9 cellular contexts compared by ENCODE assay signal in genomic region chr12:77746108-77746507, GRCh38.
DNase-seq lines count a peak whose midpoint lies in the region; ATAC-seq and TF ChIP-seq lines count a peak whose summit lies in the region.
"Had no signal": no experiment of that assay in that cellular context is flagged by ENCODE, and none has a peak within 500 bp of the region (broad histone marks: within the 10 kb centered on the region; RNA-seq: fewer than 3 reads in every experiment).

No MANE protein-coding gene starts in this region.

- peaks cover 4% of the 10 kb centered on the region for H3K9me3 Mint-ChIP-seq in osteocyte (ENCODE audit: unreplicated experiment)
- peaks cover 13 to 21% of the 10 kb centered on the region in 2 donors for H3K9me3 Mint-ChIP-seq in effector memory CD8-positive, alpha-beta T cell

- H3K4me2 ChIP-seq in BLaER1 treated with 17β-estradiol and CSF1 and Interleukin-3, amounts not matched to agents 10 nM and 100 nM, result peak overlapping the region in 6 of 11 experiments; percentile 1 to 26 (median 8); a peak in 6 of 22 replicates
- no peak overlapping the region for H3K4me2 ChIP-seq in neuronal stem cell (ENCODE audit: insufficient read depth, low read length, poor library complexity, severe bottlenecking)

- no peak overlapping the region for H2AK5ac ChIP-seq in neuronal stem cell (ENCODE audit: low read depth, low read length)

- H4K8ac ChIP-seq in neuronal stem cell (ENCODE audit: low read depth, low read length), result no peak overlapping the region

- no peaks in the 10 kb centered on the region for H3K36me3 ChIP-seq in BLaER1 treated with 17β-estradiol and CSF1 and Interleukin-3, amounts not matched to agents 10 nM and 100 nM
- no peaks in the 10 kb centered on the region for H3K36me3 ChIP-seq in neuronal stem cell (replicated peaks in 1 of 2; ENCODE audit: control insufficient read depth in 2 of 2, insufficient read depth in 2 of 2, low read length in 2 of 2)

- no peaks in the 10 kb centered on the region for H3K27me3 ChIP-seq in BLaER1 treated with 17β-estradiol and CSF1 and Interleukin-3, amounts not matched to agents 10 nM and 100 nM
- no peaks in the 10 kb centered on the region for H3K27me3 ChIP-seq in neuronal stem cell (ENCODE audit: control insufficient read depth in 3 of 3, insufficient read depth in 3 of 3, low read depth in 1 of 3, low read length in 3 of 3)

- no peak overlapping the region for H2AFZ ChIP-seq in neuronal stem cell (ENCODE audit: low read length)

- H3K36me3 Mint-ChIP-seq in osteocyte (ENCODE audit: unreplicated experiment), result no peaks in the 10 kb centered on the region
- no peaks in the 10 kb centered on the region for H3K36me3 Mint-ChIP-seq in effector memory CD8-positive, alpha-beta T cell (ENCODE audit: insufficient read depth)

- no peak for TF ChIP-seq CTCF in osteocyte (IDR thresholded peaks at IDR 0.05)

- H3K9ac ChIP-seq in BLaER1 treated with 17β-estradiol and CSF1 and Interleukin-3, amounts not matched to agents 10 nM and 100 nM, result no peak overlapping the region; a peak in 1 of 22 replicates
- no peak overlapping the region for H3K9ac ChIP-seq in neuronal stem cell (ENCODE audit: low read depth, low read length, poor library complexity)

- H2BK5ac ChIP-seq in neuronal stem cell (ENCODE audit: low read length), result no peak overlapping the region

- H3K14ac ChIP-seq in neuronal stem cell (ENCODE audit: low read length), result no peak overlapping the region

- H3K18ac ChIP-seq in neuronal stem cell (ENCODE audit: low read length), result no peak overlapping the region

- H4K20me1 ChIP-seq in BLaER1 treated with 17β-estradiol and CSF1 and Interleukin-3, amounts not matched to agents 10 nM and 100 nM, result no peaks in the 10 kb centered on the region

- peak; percentile 62 for DNase-seq in RPMI7951 (ENCODE audit: low read depth)
- DNase-seq in osteocyte (ENCODE audit: extremely low spot score, unreplicated experiment), result no peak
- DNase-seq in effector memory CD8-positive, alpha-beta T cell, result no peak
- no peak for DNase-seq in LoVo (ENCODE audit: low spot score)
- DNase-seq in neuronal stem cell (ENCODE audit: low spot score), result no peak

- H3K9me3 ChIP-seq in BLaER1 treated with 17β-estradiol and CSF1 and Interleukin-3, amounts not matched to agents 10 nM and 100 nM (replicated peaks in 1 of 11), result no peaks in the 10 kb centered on the region
- no peaks in the 10 kb centered on the region for H3K9me3 ChIP-seq in neuronal stem cell (replicated peaks in 1 of 2; ENCODE audit: control insufficient read depth in 2 of 2, insufficient read depth in 1 of 2, low read depth in 1 of 2, low read length in 2 of 2)

- H3K27me3 Mint-ChIP-seq in osteocyte (ENCODE audit: unreplicated experiment), result peaks cover 16% of the 10 kb centered on the region
- no peaks in the 10 kb centered on the region for H3K27me3 Mint-ChIP-seq in effector memory CD8-positive, alpha-beta T cell

- no peak overlapping the region for H3K4me3 ChIP-seq in BLaER1 treated with 17β-estradiol and CSF1 and Interleukin-3, amounts not matched to agents 10 nM and 100 nM
- no peak overlapping the region for H3K4me3 ChIP-seq in neuronal stem cell (ENCODE audit: low read length in 2 of 2)
- H3K4me3 ChIP-seq: skin epidermis had no signal

- H3K4ac ChIP-seq in neuronal stem cell (ENCODE audit: low read length), result no peak overlapping the region

- H3K4me1 Mint-ChIP-seq in osteocyte (ENCODE audit: unreplicated experiment), result peaks cover 6% of the 10 kb centered on the region
- H3K4me1 Mint-ChIP-seq in effector memory CD8-positive, alpha-beta T cell (ENCODE audit: low read depth in 2 of 2), result no peaks in the 10 kb centered on the region

- H3K4me1 ChIP-seq in BLaER1 treated with 17β-estradiol and CSF1 and Interleukin-3, amounts not matched to agents 10 nM and 100 nM, result peaks cover 0 to 14% (median 2%) of the 10 kb centered on the region in 10 experiments; a peak in 7 of 20 replicates
- no peaks in the 10 kb centered on the region for H3K4me1 ChIP-seq in neuronal stem cell (ENCODE audit: control insufficient read depth in 2 of 2, insufficient read depth in 1 of 2, low read depth in 1 of 2, low read length in 2 of 2)

- H4K91ac ChIP-seq in neuronal stem cell (ENCODE audit: low read depth, low read length, poor library complexity), result no peak overlapping the region

- H2BK15ac ChIP-seq in neuronal stem cell (ENCODE audit: low read length), result no peak overlapping the region

- no peak overlapping the region for H3K23ac ChIP-seq in neuronal stem cell (ENCODE audit: low read depth, low read length, poor library complexity)

- ATAC-seq in GM19463 (IDR thresholded peaks at IDR 0.05; ENCODE audit: unreplicated experiment), result peak; percentile 100
- peak; percentile 100 for ATAC-seq in HG03520 (IDR thresholded peaks at IDR 0.05; ENCODE audit: unreplicated experiment)
- no peak for ATAC-seq in effector memory CD8-positive, alpha-beta T cell (replicated peaks)

- H2BK12ac ChIP-seq in neuronal stem cell (ENCODE audit: low read length), result no peak overlapping the region

- no peak overlapping the region for H2BK120ac ChIP-seq in neuronal stem cell (ENCODE audit: low read depth, low read length)

- H3K4me3 Mint-ChIP-seq in osteocyte (ENCODE audit: unreplicated experiment), result no peak overlapping the region
- H3K4me3 Mint-ChIP-seq in effector memory CD8-positive, alpha-beta T cell, result no peak overlapping the region

- no CpG with 5 or more reads among the region's 2 CpGs for WGBS in neuronal stem cell (ENCODE audit: extremely low coverage in 2 of 2, insufficient read length in 2 of 2, insufficient replicate concordance in 1 of 2), 2 donors

- H3K27ac ChIP-seq in BLaER1 treated with 17β-estradiol and CSF1 and Interleukin-3, amounts not matched to agents 10 nM and 100 nM, result peak overlapping the region in 1 of 11 experiments; percentile 57; a peak in 1 of 22 replicates
- no peak overlapping the region for H3K27ac ChIP-seq in neuronal stem cell (replicated peaks; ENCODE audit: low read length)
- H3K27ac ChIP-seq: skin epidermis had no signal

- no peak overlapping the region for H3K27ac Mint-ChIP-seq in osteocyte (ENCODE audit: unreplicated experiment)
- H3K27ac Mint-ChIP-seq in effector memory CD8-positive, alpha-beta T cell, result no peak overlapping the region

- H3K79me1 ChIP-seq in neuronal stem cell (ENCODE audit: low read depth, low read length), result no peaks in the 10 kb centered on the region
